8 cellular contexts compared by ENCODE assay signal in genomic region chr5:125412561-125413535, GRCh38.
DNase-seq lines count a peak whose midpoint lies in the region; ATAC-seq, FAIRE-seq and TF ChIP-seq lines count a peak whose summit lies in the region.

No MANE protein-coding gene starts in this region.

- TF ChIP-seq CTCF in neural progenitor cell (IDR thresholded peaks at IDR 0.05) = peak; percentile 50
- TF ChIP-seq CTCF in CD8-positive, alpha-beta T cell (IDR thresholded peaks at IDR 0.05) = no peak

- POLR2A ChIA-PET in CD8-positive, alpha-beta T cell (lab: Charles Lee) = no interaction called here

- no peaks in the 10 kb centered on the region for H4K20me1 ChIP-seq in neural progenitor cell (ENCODE audit: low read depth)

- H3K9me3 Mint-ChIP-seq in neural progenitor cell = peaks cover 14% of the 10 kb centered on the region
- peaks cover 2% of the 10 kb centered on the region for H3K9me3 Mint-ChIP-seq in CD8-positive, alpha-beta T cell

- CTCF ChIA-PET in CD8-positive, alpha-beta T cell (lab: Charles Lee) = no interaction called here

- no peaks in the 10 kb centered on the region for H3K79me2 ChIP-seq in neural progenitor cell (ENCODE audit: low read depth)

- peaks cover 81% of the 10 kb centered on the region for H3K4me1 Mint-ChIP-seq in neural progenitor cell
- no peaks in the 10 kb centered on the region for H3K4me1 Mint-ChIP-seq in CD8-positive, alpha-beta T cell (ENCODE audit: low read depth)

- peak overlapping the region; percentile 99 for H3K27ac Mint-ChIP-seq in neural progenitor cell
- no peak overlapping the region for H3K27ac Mint-ChIP-seq in CD8-positive, alpha-beta T cell

- DNase-seq in COR-L47 (lab: John Stamatoyannopoulos, UW) = peak; percentile 81
- peak; percentile 28 for DNase-seq in GOT3 (lab: John Stamatoyannopoulos, UW)
- peak; percentile 69 for DNase-seq in NCI-H1105 (lab: John Stamatoyannopoulos, UW)
- DNase-seq in frontal cortex (ENCODE audit: low spot score in 2 of 2) = peak; percentile 28 to 55
- DNase-seq in neural progenitor cell (ENCODE audit: low spot score) = peak; percentile 93
- no peak for DNase-seq in OCI-M2 (lab: John Stamatoyannopoulos, UW; ENCODE audit: unreplicated experiment)
- DNase-seq in CD8-positive, alpha-beta T cell = no peak

- peaks cover 50% of the 10 kb centered on the region for H3F3A ChIP-seq in neural progenitor cell (ENCODE audit: low read depth)

- peak; percentile 84 for FAIRE-seq in TTC549 (lab: Jason Lieb, UNC)
- peak; percentile 53 for FAIRE-seq in frontal cortex (lab: Jason Lieb, UNC)

- peaks cover 71% of the 10 kb centered on the region for H3K4me1 ChIP-seq in neural progenitor cell
- H3K4me1 ChIP-seq in CD8-positive, alpha-beta T cell (ENCODE audit: insufficient read depth, low read length) = no peaks in the 10 kb centered on the region

- ATAC-seq in CD8-positive, alpha-beta T cell = no peak

- peak overlapping the region; percentile 66 for H3K4me2 ChIP-seq in neural progenitor cell

- no peaks in the 10 kb centered on the region for H3K27me3 ChIP-seq in neural progenitor cell
- H3K27me3 ChIP-seq in CD8-positive, alpha-beta T cell (ENCODE audit: insufficient read depth, low read length) = no peaks in the 10 kb centered on the region

- no peak overlapping the region for H3K9ac ChIP-seq in neural progenitor cell

- H3K9me3 ChIP-seq in neural progenitor cell (ENCODE audit: low read depth) = no peaks in the 10 kb centered on the region
- no peaks in the 10 kb centered on the region for H3K9me3 ChIP-seq in CD8-positive, alpha-beta T cell (ENCODE audit: low read length)

- H3K36me3 Mint-ChIP-seq in neural progenitor cell = peaks cover 11% of the 10 kb centered on the region
- no peaks in the 10 kb centered on the region for H3K36me3 Mint-ChIP-seq in CD8-positive, alpha-beta T cell

- H3K36me3 ChIP-seq in neural progenitor cell = no peaks in the 10 kb centered on the region
- no peaks in the 10 kb centered on the region for H3K36me3 ChIP-seq in CD8-positive, alpha-beta T cell (ENCODE audit: insufficient read depth, low read length)

- H3K27ac ChIP-seq in neural progenitor cell = peak overlapping the region; percentile 34
- H3K27ac ChIP-seq in CD8-positive, alpha-beta T cell (ENCODE audit: low read depth, low read length) = no peak overlapping the region

- no peak overlapping the region for H2AFZ ChIP-seq in neural progenitor cell (replicated peaks)

- peak overlapping the region; percentile 69 for H3K4me3 Mint-ChIP-seq in neural progenitor cell
- no peak overlapping the region for H3K4me3 Mint-ChIP-seq in CD8-positive, alpha-beta T cell

- intact Hi-C loops in CD8-positive, alpha-beta T cell (cut with DNase I, micrococcal nuclease) = no loop called here

- peaks cover 7% of the 10 kb centered on the region for H3K27me3 Mint-ChIP-seq in neural progenitor cell (ENCODE audit: insufficient read depth, low read depth)
- H3K27me3 Mint-ChIP-seq in CD8-positive, alpha-beta T cell (ENCODE audit: low read depth) = peaks cover 2% of the 10 kb centered on the region

- H3K4me3 ChIP-seq in neural progenitor cell = peak overlapping the region; percentile 3
- no peak overlapping the region for H3K4me3 ChIP-seq in CD8-positive, alpha-beta T cell (ENCODE audit: low read depth, low read length)

Comparison
In these comparisons a context has a peak if more than half of its experiments do, and no peak if none do; other contexts are left out.
1. DNase-seq: peak in COR-L47 (single experiment), GOT3 (single experiment), NCI-H1105 (single experiment), frontal cortex (2 of 2) and neural progenitor cell (single experiment); none in OCI-M2 (single experiment) and CD8-positive, alpha-beta T cell (0 of 7).